Comparison of ENCODE assay signal across 33 cellular contexts in the genomic region with DNA sequence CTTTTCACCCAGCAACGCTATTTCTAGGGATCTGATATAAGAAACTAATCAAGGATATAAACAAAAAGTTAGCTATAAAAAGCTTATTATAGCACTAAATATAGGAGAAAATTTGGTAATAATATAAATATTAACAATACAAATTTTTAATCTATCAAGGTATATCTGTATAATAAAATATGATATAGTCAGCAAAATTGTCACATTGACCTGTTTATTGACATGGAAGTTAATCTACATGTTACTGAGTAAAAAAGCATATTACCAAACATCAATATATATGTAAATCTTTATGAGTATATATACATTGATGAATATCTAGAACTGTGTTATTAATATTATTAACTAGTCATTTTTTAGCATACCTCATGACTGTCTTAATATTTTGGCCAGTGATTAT. TPM values are rescaled to one million over a fixed set of nuclear protein-coding genes. Genes with fewer than 3 reads are reported as not detected.
"Had no signal": no experiment of that assay in that cellular context is flagged by ENCODE, and none has a peak within 500 bp of the region (broad histone marks: within the 10 kb centered on the region; RNA-seq: fewer than 3 reads in every experiment).

No MANE protein-coding gene starts in this region.

- H2AFZ ChIP-seq: parathyroid adenoma had no signal

- DNase-seq: naive thymus-derived CD4-positive, alpha-beta T cell; nephron progenitor cell; nucleus accumbens; posterior cingulate gyrus; psoas muscle; right cardiac atrium; spleen; stimulated activated CD4-positive, alpha-beta T cell treated with anti-CD3 and anti-CD28 coated beads, Interleukin-12 subunit alpha, Interleukin-12 subunit beta, amount 100 ng/mL, for 4 hours; stimulated activated CD4-positive, alpha-beta T cell treated with anti-CD3 and anti-CD28 coated beads, Interleukin-1b, Interleukin-23, amount 100 ng/mL, for 48 hours; stimulated activated CD4-positive, alpha-beta T cell treated with anti-CD3 and anti-CD28 coated beads, Interleukin-4, amount 100 ng/mL, for 1 hour; stimulated activated CD4-positive, alpha-beta T cell treated with anti-CD3 and anti-CD28 coated beads, Interleukin-4, amount 100 ng/mL, for 4 hours; stimulated activated CD8-positive, alpha-beta memory T cell treated with anti-CD3 and anti-CD28 coated beads, Interleukin-4, amount 100 ng/mL, for 48 hours; stimulated activated naive CD4-positive, alpha-beta T cell; stimulated activated naive CD8-positive, alpha-beta T cell treated with anti-CD3 and anti-CD28 coated beads, Interleukin-15, amount 100 ng/mL, for 72 hours; stimulated activated naive CD8-positive, alpha-beta T cell treated with anti-CD3 and anti-CD28 coated beads, Interleukin-15, Interleukin-2, amounts not matched to agents 100 U/mL and 50 U/mL, for 24 hours; substantia nigra; testis; tibial artery; transverse colon; upper lobe of right lung; uterus had no signal

- H3K9me3 Mint-ChIP-seq: natural killer cell treated with Interleukin-12 subunit alpha and Interleukin-12 subunit beta and Interleukin-15 and Interleukin-18, amount 100 ng/mL, for 72 hours; nephron progenitor cell; neural crest cell; stimulated activated memory B cell treated with anti-CD40 and anti-IgM and Interleukin-4, amounts not matched to agents 10 μg/mL and 1 μg/mL and 100 μg/mL, for 72 hours; stimulated activated naive CD8-positive, alpha-beta T cell treated with anti-CD3 and anti-CD28 coated beads, Interleukin-15, amount 100 ng/mL, for 72 hours; type B pancreatic cell had no signal

- H3K36me3 Mint-ChIP-seq: naive thymus-derived CD4-positive, alpha-beta T cell; natural killer cell treated with Interleukin-12 subunit alpha and Interleukin-12 subunit beta and Interleukin-15 and Interleukin-18, amount 100 ng/mL, for 72 hours; stimulated activated memory B cell treated with anti-CD40 and anti-IgM and Interleukin-4, amounts not matched to agents 10 μg/mL and 1 μg/mL and 100 μg/mL, for 72 hours; type B pancreatic cell had no signal

- H3K4me1 Mint-ChIP-seq: naive thymus-derived CD4-positive, alpha-beta T cell; nephron progenitor cell; neural crest cell; stimulated activated memory B cell treated with anti-CD40 and anti-IgM and Interleukin-4, amounts not matched to agents 10 μg/mL and 1 μg/mL and 100 μg/mL, for 72 hours; stimulated activated naive CD8-positive, alpha-beta T cell treated with anti-CD3 and anti-CD28 coated beads, Interleukin-15, amount 100 ng/mL, for 72 hours had no signal

- H3K4me1 ChIP-seq: parathyroid adenoma, psoas muscle, spleen, suprapubic skin, testis, tibial artery, transverse colon, upper lobe of right lung, uterus had no signal

- H3K36me3 ChIP-seq: neutrophil, spleen, suprapubic skin, tibial artery, transverse colon, upper lobe of right lung, uterus had no signal

- ATAC-seq: naive thymus-derived CD4-positive, alpha-beta T cell; natural killer cell treated with Interleukin-12 subunit alpha and Interleukin-12 subunit beta and Interleukin-15 and Interleukin-18, amount 100 ng/mL, for 72 hours; psoas muscle; right cardiac atrium; sciatic nerve; stimulated activated memory B cell treated with anti-CD40 and anti-IgM and Interleukin-4, amounts not matched to agents 10 μg/mL and 1 μg/mL and 100 μg/mL, for 72 hours; stimulated activated naive CD8-positive, alpha-beta T cell treated with anti-CD3 and anti-CD28 coated beads, Interleukin-15, amount 100 ng/mL, for 72 hours; stimulated activated naive CD8-positive, alpha-beta T cell treated with anti-CD3 and anti-CD28 coated beads, Interleukin-15, Interleukin-2, amounts not matched to agents 100 U/mL and 50 U/mL, for 24 hours; upper lobe of right lung had no signal

- H3K4me3 ChIP-seq: psoas muscle, skin epidermis, smooth muscle cell, spleen, suprapubic skin, testis, tibial artery, transverse colon, upper lobe of right lung, uterus had no signal

- H3K27ac ChIP-seq: neutrophil, parathyroid adenoma, psoas muscle, skin epidermis, spleen, suprapubic skin, testis, tibial artery, transverse colon, upper lobe of right lung, uterus had no signal

- H3K9me3 ChIP-seq: neutrophil, psoas muscle, spleen, suprapubic skin, testis, tibial artery, transverse colon, upper lobe of right lung, uterus had no signal

- H3K9ac ChIP-seq: parathyroid adenoma had no signal

- H3K27me3 ChIP-seq: testis, tibial artery had no signal

- H3K4me2 ChIP-seq: smooth muscle cell had no signal

- H3K4me3 Mint-ChIP-seq: naive thymus-derived CD4-positive, alpha-beta T cell; natural killer cell treated with Interleukin-12 subunit alpha and Interleukin-12 subunit beta and Interleukin-15 and Interleukin-18, amount 100 ng/mL, for 72 hours; nephron progenitor cell; neural crest cell; stimulated activated memory B cell treated with anti-CD40 and anti-IgM and Interleukin-4, amounts not matched to agents 10 μg/mL and 1 μg/mL and 100 μg/mL, for 72 hours; stimulated activated naive CD8-positive, alpha-beta T cell treated with anti-CD3 and anti-CD28 coated beads, Interleukin-15, amount 100 ng/mL, for 72 hours; type B pancreatic cell had no signal

- H3K27ac Mint-ChIP-seq: naive thymus-derived CD4-positive, alpha-beta T cell; natural killer cell treated with Interleukin-12 subunit alpha and Interleukin-12 subunit beta and Interleukin-15 and Interleukin-18, amount 100 ng/mL, for 72 hours; nephron progenitor cell; progenitor cell of endocrine pancreas; stimulated activated memory B cell treated with anti-CD40 and anti-IgM and Interleukin-4, amounts not matched to agents 10 μg/mL and 1 μg/mL and 100 μg/mL, for 72 hours; stimulated activated naive CD8-positive, alpha-beta T cell treated with anti-CD3 and anti-CD28 coated beads, Interleukin-15, amount 100 ng/mL, for 72 hours; type B pancreatic cell had no signal

- H3K79me2 ChIP-seq: parathyroid adenoma had no signal

RNA-seq across cellular contexts. Expression of a gene that starts 26.6 kb away (rescaled TPM):
- total RNA-seq: naive thymus-derived CD4-positive, alpha-beta T cell; osteocyte had no signal
- polyA plus RNA-seq: naive thymus-derived CD4-positive, alpha-beta T cell had no signal
